In the genomic region with DNA sequence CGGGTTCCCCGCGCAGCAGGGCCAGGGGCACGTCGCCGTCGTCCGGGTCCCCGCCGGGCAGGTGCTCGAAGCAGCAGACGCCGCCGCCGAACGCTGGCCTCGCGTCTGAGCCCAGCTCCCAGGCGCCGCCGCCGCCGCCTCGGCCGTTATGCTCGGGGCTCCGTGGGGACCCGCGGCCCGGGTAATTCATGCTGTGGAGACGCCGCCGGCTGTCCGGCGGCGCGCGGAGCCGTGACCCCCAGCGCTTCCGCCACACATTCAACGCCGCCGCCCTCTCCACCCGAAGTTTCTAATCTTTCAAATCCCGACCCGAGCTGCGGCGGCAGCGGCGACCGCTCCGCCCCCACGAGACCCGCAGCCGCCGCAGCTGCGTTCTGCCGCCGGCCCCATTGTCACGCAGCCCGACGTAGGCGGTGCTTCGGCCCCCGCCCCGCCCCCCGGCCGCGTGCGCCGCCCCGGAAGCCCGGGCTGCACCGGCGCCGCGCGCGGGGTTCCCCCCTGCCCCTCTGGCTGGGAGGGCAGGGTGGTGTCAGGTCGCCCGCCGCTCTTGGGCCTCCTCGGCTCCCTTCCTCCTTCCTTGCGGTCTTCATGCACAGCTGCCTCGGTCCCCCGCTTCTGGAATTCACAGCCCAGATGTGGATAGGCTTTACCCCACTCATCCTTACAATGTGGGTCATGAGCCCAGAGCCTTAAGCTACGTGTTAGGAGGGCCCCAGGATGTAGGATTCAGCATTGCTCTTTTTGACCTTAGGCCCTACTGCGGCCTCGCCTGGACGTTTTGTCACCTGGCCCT, we compare ENCODE assay signal across 1 cellular context.
A peak's percentile ranks its signal among the peaks of the same experiment; 100 is the strongest.
TF ChIP-seq lines count a peak whose summit lies in the region.

A gene (minus strand): TSS at position 415 of the 793 bp plus-strand sequence. CDS start 225 bp downstream, at position 190.

TF ChIP-seq in HepG2, 621 proteins besides CTCF, POLR2A, EP300 and RAD21 (continued from another document and continues in another):
- TF ChIP-seq ZNF589 (CRISPR knock-in tag; conservative IDR thresholded peaks at IDR 0.05) (peak; percentile 59; the same call in 1 of the 2 replicates), NCOA5 (CRISPR knock-in tag; IDR thresholded peaks at IDR 0.05) (no peak), HNRNPH1 (optimal IDR thresholded peaks at IDR 0.05; ENCODE audit: low read depth, low read length) (no peak), SMARCE1 (IDR thresholded peaks at IDR 0.05; ENCODE audit: borderline replicate concordance) (no peak), NFIC (IDR thresholded peaks at IDR 0.05; ENCODE audit: low read length) (no peak), ERF (CRISPR knock-in tag; IDR thresholded peaks at IDR 0.05) (peak; percentile 57; the same call in 1 of the 2 replicates), NR1H2 (CRISPR knock-in tag; IDR thresholded peaks at IDR 0.05; ENCODE audit: borderline replicate concordance, low read depth) (no peak), POLR2G (IDR thresholded peaks at IDR 0.05; ENCODE audit: low read depth, low read length) (peak; percentile 82), ZNF556 (CRISPR knock-in tag; IDR thresholded peaks at IDR 0.05; ENCODE audit: borderline replicate concordance) (no peak), ZNF558 (CRISPR knock-in tag; IDR thresholded peaks at IDR 0.05; ENCODE audit: borderline replicate concordance) (0 out of 2 replicates have a peak, but pooled peaks have one; percentile 31), ZNF7 (CRISPR knock-in tag; IDR thresholded peaks at IDR 0.05) (no peak), ETV5 (CRISPR knock-in tag; IDR thresholded peaks at IDR 0.05; ENCODE audit: borderline replicate concordance) (peak; percentile 66; the same call in 1 of the 2 replicates), KDM2A (CRISPR knock-in tag; IDR thresholded peaks at IDR 0.05; ENCODE audit: borderline replicate concordance, low read depth) (0 out of 2 replicates have a peak, but pooled peaks have one; percentile 52), TAF1 (CRISPR knock-in tag; IDR thresholded peaks at IDR 0.05) (peak; percentile 50; the same call in 1 of the 2 replicates), ZNF441 (CRISPR knock-in tag; IDR thresholded peaks at IDR 0.05; ENCODE audit: borderline replicate concordance) (no peak), KLF16 (CRISPR knock-in tag; IDR thresholded peaks at IDR 0.05) (no peak; a peak in 1 of 4 replicates), ZNF431 (CRISPR knock-in tag; IDR thresholded peaks at IDR 0.05; ENCODE audit: borderline replicate concordance, low read depth) (no peak), ATF7 (IDR thresholded peaks at IDR 0.05) (no peak), ATF7 (CRISPR knock-in tag; IDR thresholded peaks at IDR 0.05) (no peak), ZNF160 (CRISPR knock-in tag; IDR thresholded peaks at IDR 0.05) (no peak), ZNF367 (CRISPR knock-in tag; IDR thresholded peaks at IDR 0.05; ENCODE audit: borderline replicate concordance) (no peak), ZFY (CRISPR knock-in tag; IDR thresholded peaks at IDR 0.05) (peak; percentile 75), JDP2 (CRISPR knock-in tag; IDR thresholded peaks at IDR 0.05; ENCODE audit: borderline replicate concordance) (no peak), ZNF781 (CRISPR knock-in tag; IDR thresholded peaks at IDR 0.05; ENCODE audit: borderline replicate concordance, not compliant biosample characterization) (no peak), SP4 (CRISPR knock-in tag; IDR thresholded peaks at IDR 0.05) (peak; percentile 47; the same call in 1 of the 2 replicates), TOPORS (CRISPR knock-in tag; IDR thresholded peaks at IDR 0.05) (no peak), FLYWCH1 (CRISPR knock-in tag; IDR thresholded peaks at IDR 0.05) (no peak), ZNF776 (CRISPR knock-in tag; IDR thresholded peaks at IDR 0.05) (0 out of 2 replicates have a peak, but pooled peaks have one; percentile 34), ZNF234 (CRISPR knock-in tag; conservative IDR thresholded peaks at IDR 0.05) (no peak), KDM5A (IDR thresholded peaks at IDR 0.05; ENCODE audit: borderline replicate concordance, low read length) (no peak), ZSCAN31 (CRISPR knock-in tag; IDR thresholded peaks at IDR 0.05; ENCODE audit: low read depth) (no peak), JUNB (CRISPR knock-in tag; IDR thresholded peaks at IDR 0.05; ENCODE audit: borderline replicate concordance) (0 out of 2 replicates have a peak, but pooled peaks have one; percentile 39), ZNF3 (CRISPR knock-in tag; IDR thresholded peaks at IDR 0.05) (no peak), HOXA7 (CRISPR knock-in tag; IDR thresholded peaks at IDR 0.05) (no peak), SMAD1 (CRISPR knock-in tag; IDR thresholded peaks at IDR 0.05; ENCODE audit: borderline replicate concordance, low read depth) (no peak), ZNF777 (CRISPR knock-in tag; IDR thresholded peaks at IDR 0.05) (0 out of 2 replicates have a peak, but pooled peaks have one; percentile 18), FOSL2 (CRISPR knock-in tag; IDR thresholded peaks at IDR 0.05) (no peak), SAP130 (CRISPR knock-in tag; IDR thresholded peaks at IDR 0.05; ENCODE audit: low read depth) (no peak)
- TF ChIP-seq, protein P1, sequence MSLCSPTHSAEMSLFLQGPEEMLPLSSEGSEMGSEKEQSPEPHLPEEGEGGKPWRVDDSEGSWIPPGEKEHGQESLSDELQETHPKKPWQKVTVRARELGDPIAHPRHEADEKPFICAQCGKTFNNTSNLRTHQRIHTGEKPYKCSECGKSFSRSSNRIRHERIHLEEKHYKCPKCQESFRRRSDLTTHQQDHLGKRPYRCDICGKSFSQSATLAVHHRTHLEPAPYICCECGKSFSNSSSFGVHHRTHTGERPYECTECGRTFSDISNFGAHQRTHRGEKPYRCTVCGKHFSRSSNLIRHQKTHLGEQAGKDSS (CRISPR knock-in tag; IDR thresholded peaks at IDR 0.05; ENCODE audit: borderline replicate concordance, low read depth) = peak; percentile 21; the same call in 1 of the 2 replicates
- TF ChIP-seq, protein P2, sequence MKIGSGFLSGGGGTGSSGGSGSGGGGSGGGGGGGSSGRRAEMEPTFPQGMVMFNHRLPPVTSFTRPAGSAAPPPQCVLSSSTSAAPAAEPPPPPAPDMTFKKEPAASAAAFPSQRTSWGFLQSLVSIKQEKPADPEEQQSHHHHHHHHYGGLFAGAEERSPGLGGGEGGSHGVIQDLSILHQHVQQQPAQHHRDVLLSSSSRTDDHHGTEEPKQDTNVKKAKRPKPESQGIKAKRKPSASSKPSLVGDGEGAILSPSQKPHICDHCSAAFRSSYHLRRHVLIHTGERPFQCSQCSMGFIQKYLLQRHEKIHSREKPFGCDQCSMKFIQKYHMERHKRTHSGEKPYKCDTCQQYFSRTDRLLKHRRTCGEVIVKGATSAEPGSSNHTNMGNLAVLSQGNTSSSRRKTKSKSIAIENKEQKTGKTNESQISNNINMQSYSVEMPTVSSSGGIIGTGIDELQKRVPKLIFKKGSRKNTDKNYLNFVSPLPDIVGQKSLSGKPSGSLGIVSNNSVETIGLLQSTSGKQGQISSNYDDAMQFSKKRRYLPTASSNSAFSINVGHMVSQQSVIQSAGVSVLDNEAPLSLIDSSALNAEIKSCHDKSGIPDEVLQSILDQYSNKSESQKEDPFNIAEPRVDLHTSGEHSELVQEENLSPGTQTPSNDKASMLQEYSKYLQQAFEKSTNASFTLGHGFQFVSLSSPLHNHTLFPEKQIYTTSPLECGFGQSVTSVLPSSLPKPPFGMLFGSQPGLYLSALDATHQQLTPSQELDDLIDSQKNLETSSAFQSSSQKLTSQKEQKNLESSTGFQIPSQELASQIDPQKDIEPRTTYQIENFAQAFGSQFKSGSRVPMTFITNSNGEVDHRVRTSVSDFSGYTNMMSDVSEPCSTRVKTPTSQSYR (CRISPR knock-in tag; IDR thresholded peaks at IDR 0.05; ENCODE audit: borderline replicate concordance) = no peak
- TF ChIP-seq, protein P3, sequence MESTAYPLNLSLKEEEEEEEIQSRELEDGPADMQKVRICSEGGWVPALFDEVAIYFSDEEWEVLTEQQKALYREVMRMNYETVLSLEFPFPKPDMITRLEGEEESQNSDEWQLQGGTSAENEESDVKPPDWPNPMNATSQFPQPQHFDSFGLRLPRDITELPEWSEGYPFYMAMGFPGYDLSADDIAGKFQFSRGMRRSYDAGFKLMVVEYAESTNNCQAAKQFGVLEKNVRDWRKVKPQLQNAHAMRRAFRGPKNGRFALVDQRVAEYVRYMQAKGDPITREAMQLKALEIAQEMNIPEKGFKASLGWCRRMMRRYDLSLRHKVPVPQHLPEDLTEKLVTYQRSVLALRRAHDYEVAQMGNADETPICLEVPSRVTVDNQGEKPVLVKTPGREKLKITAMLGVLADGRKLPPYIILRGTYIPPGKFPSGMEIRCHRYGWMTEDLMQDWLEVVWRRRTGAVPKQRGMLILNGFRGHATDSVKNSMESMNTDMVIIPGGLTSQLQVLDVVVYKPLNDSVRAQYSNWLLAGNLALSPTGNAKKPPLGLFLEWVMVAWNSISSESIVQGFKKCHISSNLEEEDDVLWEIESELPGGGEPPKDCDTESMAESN (CRISPR knock-in tag; conservative IDR thresholded peaks at IDR 0.05) = no peak; the same call in 1 of the 2 replicates
- TF ChIP-seq, protein P4, sequence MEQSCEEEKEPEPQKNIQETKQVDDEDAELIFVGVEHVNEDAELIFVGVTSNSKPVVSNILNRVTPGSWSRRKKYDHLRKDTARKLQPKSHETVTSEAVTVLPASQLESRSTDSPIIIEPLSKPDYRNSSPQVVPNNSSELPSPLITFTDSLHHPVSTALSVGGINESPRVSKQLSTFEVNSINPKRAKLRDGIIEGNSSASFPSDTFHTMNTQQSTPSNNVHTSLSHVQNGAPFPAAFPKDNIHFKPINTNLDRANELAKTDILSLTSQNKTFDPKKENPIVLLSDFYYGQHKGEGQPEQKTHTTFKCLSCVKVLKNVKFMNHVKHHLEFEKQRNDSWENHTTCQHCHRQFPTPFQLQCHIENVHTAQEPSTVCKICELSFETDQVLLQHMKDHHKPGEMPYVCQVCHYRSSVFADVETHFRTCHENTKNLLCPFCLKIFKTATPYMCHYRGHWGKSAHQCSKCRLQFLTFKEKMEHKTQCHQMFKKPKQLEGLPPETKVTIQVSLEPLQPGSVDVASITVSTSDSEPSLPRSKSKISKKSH (CRISPR knock-in tag; IDR thresholded peaks at IDR 0.05; ENCODE audit: borderline replicate concordance) = 0 out of 2 replicates have a peak, but pooled peaks have one; percentile 48
- TF ChIP-seq, protein P5, sequence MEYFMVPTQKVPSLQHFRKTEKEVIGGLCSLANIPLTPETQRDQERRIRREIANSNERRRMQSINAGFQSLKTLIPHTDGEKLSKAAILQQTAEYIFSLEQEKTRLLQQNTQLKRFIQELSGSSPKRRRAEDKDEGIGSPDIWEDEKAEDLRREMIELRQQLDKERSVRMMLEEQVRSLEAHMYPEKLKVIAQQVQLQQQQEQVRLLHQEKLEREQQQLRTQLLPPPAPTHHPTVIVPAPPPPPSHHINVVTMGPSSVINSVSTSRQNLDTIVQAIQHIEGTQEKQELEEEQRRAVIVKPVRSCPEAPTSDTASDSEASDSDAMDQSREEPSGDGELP (IDR thresholded peaks at IDR 0.05; ENCODE audit: borderline replicate concordance, low read depth) = no peak
- TF ChIP-seq, protein P6, sequence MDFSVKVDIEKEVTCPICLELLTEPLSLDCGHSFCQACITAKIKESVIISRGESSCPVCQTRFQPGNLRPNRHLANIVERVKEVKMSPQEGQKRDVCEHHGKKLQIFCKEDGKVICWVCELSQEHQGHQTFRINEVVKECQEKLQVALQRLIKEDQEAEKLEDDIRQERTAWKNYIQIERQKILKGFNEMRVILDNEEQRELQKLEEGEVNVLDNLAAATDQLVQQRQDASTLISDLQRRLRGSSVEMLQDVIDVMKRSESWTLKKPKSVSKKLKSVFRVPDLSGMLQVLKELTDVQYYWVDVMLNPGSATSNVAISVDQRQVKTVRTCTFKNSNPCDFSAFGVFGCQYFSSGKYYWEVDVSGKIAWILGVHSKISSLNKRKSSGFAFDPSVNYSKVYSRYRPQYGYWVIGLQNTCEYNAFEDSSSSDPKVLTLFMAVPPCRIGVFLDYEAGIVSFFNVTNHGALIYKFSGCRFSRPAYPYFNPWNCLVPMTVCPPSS (IDR thresholded peaks at IDR 0.05) = no peak
- TF ChIP-seq, protein P7, sequence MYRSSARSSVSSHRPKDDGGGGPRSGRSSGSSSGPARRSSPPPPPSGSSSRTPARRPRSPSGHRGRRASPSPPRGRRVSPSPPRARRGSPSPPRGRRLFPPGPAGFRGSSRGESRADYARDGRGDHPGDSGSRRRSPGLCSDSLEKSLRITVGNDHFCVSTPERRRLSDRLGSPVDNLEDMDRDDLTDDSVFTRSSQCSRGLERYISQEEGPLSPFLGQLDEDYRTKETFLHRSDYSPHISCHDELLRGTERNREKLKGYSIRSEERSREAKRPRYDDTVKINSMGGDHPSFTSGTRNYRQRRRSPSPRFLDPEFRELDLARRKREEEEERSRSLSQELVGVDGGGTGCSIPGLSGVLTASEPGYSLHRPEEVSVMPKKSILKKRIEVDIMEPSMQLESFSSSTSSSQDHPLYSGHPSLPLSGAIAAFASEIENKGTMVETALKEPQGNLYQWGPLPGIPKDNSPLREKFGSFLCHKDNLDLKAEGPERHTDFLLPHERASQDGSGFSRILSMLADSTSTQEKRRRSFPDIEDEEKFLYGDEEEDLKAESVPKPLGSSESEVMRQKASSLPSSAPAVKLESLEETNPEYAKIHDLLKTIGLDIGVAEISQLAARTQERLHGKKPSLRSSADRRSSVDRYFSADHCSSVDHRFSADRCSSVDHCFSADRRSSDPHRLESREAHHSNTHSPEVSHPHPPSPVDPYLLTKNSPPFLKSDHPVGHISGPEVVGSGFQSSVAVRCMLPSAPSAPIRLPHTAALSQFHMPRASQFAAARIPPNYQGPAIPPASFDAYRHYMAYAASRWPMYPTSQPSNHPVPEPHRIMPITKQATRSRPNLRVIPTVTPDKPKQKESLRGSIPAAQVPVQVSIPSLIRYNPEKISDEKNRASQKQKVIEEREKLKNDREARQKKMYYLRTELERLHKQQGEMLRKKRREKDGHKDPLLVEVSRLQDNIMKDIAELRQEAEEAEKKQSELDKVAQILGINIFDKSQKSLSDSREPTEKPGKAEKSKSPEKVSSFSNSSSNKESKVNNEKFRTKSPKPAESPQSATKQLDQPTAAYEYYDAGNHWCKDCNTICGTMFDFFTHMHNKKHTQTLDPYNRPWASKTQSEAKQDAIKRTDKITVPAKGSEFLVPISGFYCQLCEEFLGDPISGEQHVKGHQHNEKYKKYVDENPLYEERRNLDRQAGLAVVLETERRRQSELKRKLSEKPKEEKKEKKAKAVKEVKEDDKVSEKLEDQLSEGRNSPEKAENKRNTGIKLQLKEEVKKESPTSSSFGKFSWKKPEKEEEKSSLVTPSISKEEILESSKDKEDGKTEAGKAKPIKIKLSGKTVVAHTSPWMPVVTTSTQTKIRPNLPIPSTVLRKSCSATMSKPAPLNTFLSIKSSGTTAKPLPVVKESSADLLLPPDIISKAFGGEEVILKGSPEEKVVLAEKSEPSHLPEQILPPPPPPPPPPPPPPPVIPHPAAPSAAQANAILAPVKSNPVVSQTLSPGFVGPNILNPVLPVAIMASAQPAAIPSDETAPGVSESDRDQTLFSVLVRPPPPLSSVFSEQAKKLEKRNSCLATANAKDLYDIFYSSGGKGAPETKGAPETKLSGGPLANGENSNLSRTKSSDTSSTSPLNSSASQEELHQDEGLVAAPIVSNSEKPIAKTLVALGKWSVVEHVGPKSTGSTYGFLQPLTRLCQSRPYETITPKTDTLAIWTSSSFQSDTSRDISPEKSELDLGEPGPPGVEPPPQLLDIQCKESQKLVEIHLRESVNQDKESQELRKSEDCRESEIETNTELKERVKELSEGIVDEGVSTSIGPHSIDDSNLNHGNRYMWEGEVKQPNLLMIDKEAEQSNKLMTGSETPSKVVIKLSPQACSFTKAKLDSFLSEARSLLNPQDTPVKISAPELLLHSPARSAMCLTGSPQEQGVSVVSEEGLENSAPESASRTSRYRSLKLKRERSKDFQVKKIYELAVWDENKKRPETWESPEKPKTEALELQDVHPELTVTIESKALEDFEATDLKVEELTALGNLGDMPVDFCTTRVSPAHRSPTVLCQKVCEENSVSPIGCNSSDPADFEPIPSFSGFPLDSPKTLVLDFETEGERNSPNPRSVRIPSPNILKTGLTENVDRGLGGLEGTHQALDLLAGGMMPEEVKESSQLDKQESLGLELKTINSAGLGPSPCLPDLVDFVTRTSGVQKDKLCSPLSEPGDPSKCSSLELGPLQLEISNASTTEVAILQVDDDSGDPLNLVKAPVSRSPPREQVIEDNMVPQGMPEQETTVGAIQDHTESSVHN (CRISPR knock-in tag; IDR thresholded peaks at IDR 0.05) = no peak
